24 cellular contexts compared by ENCODE assay signal in genomic region chrX:4579999-4580398, GRCh38.
DNase-seq lines count a peak whose midpoint lies in the region; ATAC-seq, FAIRE-seq and TF ChIP-seq lines count a peak whose summit lies in the region.
"Had no signal": no experiment of that assay in that cellular context is flagged by ENCODE, and none has a peak within 500 bp of the region (broad histone marks: within the 10 kb centered on the region; RNA-seq: fewer than 3 reads in every experiment).

No MANE protein-coding gene starts in this region.

- no peak for TF ChIP-seq POLR2A in K562 (conservative IDR thresholded peaks at IDR 0.05)

- H3K36me3 Mint-ChIP-seq in nephron progenitor cell (ENCODE audit: low read depth): no peaks in the 10 kb centered on the region
- H3K36me3 Mint-ChIP-seq: CD14-positive monocyte; CD4-positive, alpha-beta memory T cell; CD4-positive, CD25-positive, alpha-beta regulatory T cell; CD8-positive, alpha-beta memory T cell had no signal

- H3K4me3 Mint-ChIP-seq in nephron progenitor cell: no peak overlapping the region
- H3K4me3 Mint-ChIP-seq: CD14-positive monocyte; CD4-positive, alpha-beta memory T cell; CD4-positive, CD25-positive, alpha-beta regulatory T cell; CD8-positive, alpha-beta memory T cell had no signal

- no peak overlapping the region for H3K9ac ChIP-seq in K562 (ENCODE audit: insufficient read depth in 1 of 2, low read depth in 2 of 2, low read length in 2 of 2)
- H3K9ac ChIP-seq: BLaER1 had no signal

- H3K9me3 Mint-ChIP-seq in nephron progenitor cell: peaks cover 6% of the 10 kb centered on the region

- H3K27ac ChIP-seq in HEK293 (ENCODE audit: extremely low read depth, low read depth, low read length) (no peak overlapping the region), K562 (ENCODE audit: extremely low read depth, low read depth, low read length) (no peak overlapping the region)
- H3K27ac ChIP-seq: BLaER1 had no signal

- H4K20me1 ChIP-seq in K562 (replicated peaks; ENCODE audit: control insufficient read depth, insufficient read depth, low read length): no peaks in the 10 kb centered on the region
- H4K20me1 ChIP-seq: BLaER1 had no signal

- WGBS in K562 (ENCODE audit: insufficient coverage, low coverage, missing lambda C conversion rate): 0% methylated on average over 5 of the region's 5 CpGs

- DNase-seq in D721Med (ENCODE audit: insufficient read length, low spot score): no peak
- no peak for DNase-seq in K562 (ENCODE audit: extremely low read depth in 1 of 4, low spot score in 3 of 4)
- DNase-seq in nephron progenitor cell: no peak
- no peak for DNase-seq in NCI-H226
- no peak for DNase-seq in pons (ENCODE audit: low spot score)
- DNase-seq: 8988T; ACHN; BE2C; C1 segment of cervical spinal cord; CD4-positive, alpha-beta memory T cell; CD4-positive, CD25-positive, alpha-beta regulatory T cell; CD8-positive, alpha-beta memory T cell; COR-L47; DMS79 treated with DMSO at 0.1 percent for 48 hours; GF-D8 had no signal

- no peaks in the 10 kb centered on the region for H3K9me1 ChIP-seq in K562 (ENCODE audit: control insufficient read depth, insufficient read depth, low read length)

- TF ChIP-seq RAD21 in K562 (CRISPR knock-in tag; conservative IDR thresholded peaks at IDR 0.05 in 1 of 2, IDR thresholded peaks at IDR 0.05 in 1 of 2): no peak

- FAIRE-seq in D721Med (lab: Jason Lieb, UNC) (peak; percentile 63), K562 (lab: Jason Lieb, UNC) (no peak)
- FAIRE-seq: A204.1, G401.6, GM12892, GM18507, GM19239 had no signal

- in situ Hi-C loops in K562 (cut with MboI): no loop called here

- TF ChIP-seq CTCF in D721Med (IDR thresholded peaks at IDR 0.05; ENCODE audit: insufficient read depth, missing control alignments): no peak
- no peak for TF ChIP-seq CTCF in HEK293 (tag by site-specific recombination; IDR thresholded peaks at IDR 0.05)
- TF ChIP-seq CTCF in K562 (IDR thresholded peaks at IDR 0.05 in 2 of 3, conservative IDR thresholded peaks at IDR 0.05 in 1 of 3; ENCODE audit: insufficient read depth in 2 of 3, low read depth in 1 of 3, low read length in 3 of 3): no peak
- TF ChIP-seq CTCF in nephron progenitor cell (IDR thresholded peaks at IDR 0.05): no peak

- no peak overlapping the region for H3K4me2 ChIP-seq in K562 (ENCODE audit: insufficient read depth, low read length)
- H3K4me2 ChIP-seq: BLaER1 had no signal

- H3K36me3 ChIP-seq in HEK293 (ENCODE audit: control insufficient read depth in 2 of 2, insufficient read depth in 1 of 2, low read length in 2 of 2) (no peaks in the 10 kb centered on the region), K562 (ENCODE audit: control insufficient read depth, insufficient read depth, low read length) (no peaks in the 10 kb centered on the region)
- H3K36me3 ChIP-seq: BE2C, BLaER1 had no signal

- H3K4me3 ChIP-seq in HEK293 (ENCODE audit: low read depth, low read length): no peak overlapping the region
- H3K4me3 ChIP-seq in K562: no peak overlapping the region
- H3K4me3 ChIP-seq: BLaER1 had no signal

- intact Hi-C loops in K562 (cut with micrococcal nuclease): no loop called here

- H3K4me1 Mint-ChIP-seq in nephron progenitor cell: peaks cover 7% of the 10 kb centered on the region
- H3K4me1 Mint-ChIP-seq: CD14-positive monocyte; CD4-positive, alpha-beta memory T cell; CD4-positive, CD25-positive, alpha-beta regulatory T cell; CD8-positive, alpha-beta memory T cell had no signal

- H3K27ac Mint-ChIP-seq in nephron progenitor cell: peak overlapping the region; percentile 46
- H3K27ac Mint-ChIP-seq: CD14-positive monocyte; CD4-positive, alpha-beta memory T cell; CD4-positive, CD25-positive, alpha-beta regulatory T cell; CD8-positive, alpha-beta memory T cell had no signal

- no peak for TF ChIP-seq EP300 in K562 (IDR thresholded peaks at IDR 0.05; ENCODE audit: low read length)

- no TSS peak for BruUV-seq in K562 (replicated peaks; lab: Mats Ljungman, UMichigan)

- no peaks in the 10 kb centered on the region for H3K9me3 ChIP-seq in HEK293 (ENCODE audit: control insufficient read depth, insufficient read depth, low read depth, low read length)
- no peaks in the 10 kb centered on the region for H3K9me3 ChIP-seq in K562 (replicated peaks; ENCODE audit: control insufficient read depth, insufficient read depth, low read depth, low read length)
- H3K9me3 ChIP-seq: BE2C, BLaER1 had no signal

- no peak overlapping the region for H2AFZ ChIP-seq in K562 (ENCODE audit: low read depth, low read length)

- no peaks in the 10 kb centered on the region for H3K27me3 Mint-ChIP-seq in nephron progenitor cell (ENCODE audit: low read depth, poor library complexity)
- H3K27me3 Mint-ChIP-seq: CD4-positive, alpha-beta memory T cell; CD4-positive, CD25-positive, alpha-beta regulatory T cell; CD8-positive, alpha-beta memory T cell had no signal

- H3K4me1 ChIP-seq in HEK293 (ENCODE audit: control insufficient read depth, insufficient read depth, low read length) (no peaks in the 10 kb centered on the region), K562 (replicated peaks in 1 of 2; ENCODE audit: control insufficient read depth in 2 of 2, insufficient read depth in 2 of 2, low read length in 2 of 2) (no peaks in the 10 kb centered on the region)
- H3K4me1 ChIP-seq: BE2C, BLaER1 had no signal

- ATAC-seq in K562 (no peak), HG03280 (IDR thresholded peaks at IDR 0.05; ENCODE audit: unreplicated experiment) (no peak)

- POLR2A ChIA-PET in HEK293 (lab: Yijun Ruan, JAX): no interaction called here
- POLR2A ChIA-PET in K562 (lab: Yijun Ruan, JAX): no interaction called here

- no peaks in the 10 kb centered on the region for H3K79me2 ChIP-seq in K562 (ENCODE audit: control insufficient read depth, insufficient read depth, low read length)

- H3K27me3 ChIP-seq in K562 (ENCODE audit: control insufficient read depth in 2 of 2, insufficient read depth in 2 of 2, low read length in 2 of 2): no peaks in the 10 kb centered on the region
- H3K27me3 ChIP-seq: BE2C, BLaER1 had no signal

- CTCF ChIA-PET in HEK293 (lab: Yijun Ruan, JAX) (no interaction called here), K562 (lab: Yijun Ruan, JAX; ENCODE audit: low intra/inter-chr PET ratio) (no interaction called here)

TF ChIP-seq in HEK293, 187 proteins besides CTCF, POLR2A, EP300 and RAD21 (continues in another document):
- no peak for TF ChIP-seq ZNF473 (tag by site-specific recombination; IDR thresholded peaks at IDR 0.05)
- no peak for TF ChIP-seq ZNF837 (tag by site-specific recombination; IDR thresholded peaks at IDR 0.05)
- TF ChIP-seq ZFHX2 (tag by site-specific recombination; conservative IDR thresholded peaks at IDR 0.05): no peak
- TF ChIP-seq, protein P1, sequence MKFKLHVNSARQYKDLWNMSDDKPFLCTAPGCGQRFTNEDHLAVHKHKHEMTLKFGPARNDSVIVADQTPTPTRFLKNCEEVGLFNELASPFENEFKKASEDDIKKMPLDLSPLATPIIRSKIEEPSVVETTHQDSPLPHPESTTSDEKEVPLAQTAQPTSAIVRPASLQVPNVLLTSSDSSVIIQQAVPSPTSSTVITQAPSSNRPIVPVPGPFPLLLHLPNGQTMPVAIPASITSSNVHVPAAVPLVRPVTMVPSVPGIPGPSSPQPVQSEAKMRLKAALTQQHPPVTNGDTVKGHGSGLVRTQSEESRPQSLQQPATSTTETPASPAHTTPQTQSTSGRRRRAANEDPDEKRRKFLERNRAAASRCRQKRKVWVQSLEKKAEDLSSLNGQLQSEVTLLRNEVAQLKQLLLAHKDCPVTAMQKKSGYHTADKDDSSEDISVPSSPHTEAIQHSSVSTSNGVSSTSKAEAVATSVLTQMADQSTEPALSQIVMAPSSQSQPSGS (tag by site-specific recombination; IDR thresholded peaks at IDR 0.05; ENCODE audit: low read depth): peak; percentile 76
- TF ChIP-seq TCF7L2 (IDR thresholded peaks at IDR 0.05; ENCODE audit: borderline replicate concordance, low read depth, low read length): no peak
- TF ChIP-seq, protein P2, sequence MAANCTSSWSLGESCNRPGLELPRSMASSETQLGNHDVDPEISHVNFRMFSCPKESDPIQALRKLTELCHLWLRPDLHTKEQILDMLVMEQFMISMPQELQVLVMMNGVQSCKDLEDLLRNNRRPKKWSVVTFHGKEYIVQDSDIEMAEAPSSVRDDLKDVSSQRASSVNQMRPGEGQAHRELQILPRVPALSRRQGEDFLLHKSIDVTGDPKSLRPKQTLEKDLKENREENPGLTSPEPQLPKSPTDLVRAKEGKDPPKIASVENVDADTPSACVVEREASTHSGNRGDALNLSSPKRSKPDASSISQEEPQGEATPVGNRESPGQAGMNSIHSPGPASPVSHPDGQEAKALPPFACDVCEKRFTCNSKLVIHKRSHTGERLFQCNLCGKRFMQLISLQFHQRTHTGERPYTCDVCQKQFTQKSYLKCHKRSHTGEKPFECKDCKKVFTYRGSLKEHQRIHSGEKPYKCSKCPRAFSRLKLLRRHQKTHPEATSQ (tag by site-specific recombination; IDR thresholded peaks at IDR 0.05): no peak

TF ChIP-seq in K562, 482 proteins besides CTCF, POLR2A, EP300 and RAD21:
- no peak for TF ChIP-seq NEUROD1 (IDR thresholded peaks at IDR 0.05; ENCODE audit: borderline replicate concordance, low read depth, low read length, partially characterized antibody)
- TF ChIP-seq ATF7 (IDR thresholded peaks at IDR 0.05): 0 out of 2 replicates have a peak, but pooled peaks have one; percentile 19
